Comparison of ENCODE assay signal across 8 cellular contexts in genomic region chr11:117814766-117815261, GRCh38. TPM values are rescaled to one million over a fixed set of nuclear protein-coding genes. Genes with fewer than 3 reads are reported as not detected.
DNase-seq lines count a peak whose midpoint lies in the region; ATAC-seq and TF ChIP-seq lines count a peak whose summit lies in the region.

No MANE protein-coding gene starts in this region.

- no peaks in the 10 kb centered on the region for H3K27me3 Mint-ChIP-seq in CD8-positive, alpha-beta memory T cell
- H3K27me3 Mint-ChIP-seq in IgD-negative memory B cell = peaks cover 1% of the 10 kb centered on the region
- peaks cover 1% of the 10 kb centered on the region for H3K27me3 Mint-ChIP-seq in T-helper 2 cell treated with Interferon-gamma antibody and Interleukin-4, amounts not matched to agents 5 μg/mL and 100 μg/mL, for 36 hours (ENCODE audit: low read depth)
- H3K27me3 Mint-ChIP-seq in stimulated activated naive CD8-positive, alpha-beta T cell treated with anti-CD3 and anti-CD28 coated beads, Interleukin-15, amount 100 ng/mL, for 72 hours = no peaks in the 10 kb centered on the region

- peaks cover 45% of the 10 kb centered on the region for H3K4me1 ChIP-seq in CD8-positive, alpha-beta memory T cell (ENCODE audit: insufficient read depth, low read length)
- H3K4me1 ChIP-seq in ascending aorta (no peaks in the 10 kb centered on the region), muscle layer of duodenum (ENCODE audit: control insufficient read depth in 1 of 2, insufficient read depth in 2 of 2, low read length in 2 of 2) (peaks cover 15 to 34% of the 10 kb centered on the region in 2 donors)

- peak overlapping the region; percentile 85 to 97 (median 94) for H3K27ac Mint-ChIP-seq in CD8-positive, alpha-beta memory T cell
- peak overlapping the region; percentile 97 to 99 (median 98) for H3K27ac Mint-ChIP-seq in IgD-negative memory B cell
- peak overlapping the region; percentile 94 for H3K27ac Mint-ChIP-seq in T-helper 2 cell treated with Interferon-gamma antibody and Interleukin-4, amounts not matched to agents 5 μg/mL and 100 μg/mL, for 36 hours
- H3K27ac Mint-ChIP-seq in stimulated activated naive CD8-positive, alpha-beta T cell treated with anti-CD3 and anti-CD28 coated beads, Interleukin-15, amount 100 ng/mL, for 72 hours = peak overlapping the region; percentile 96 to 99

- ATAC-seq in GM19467 (IDR thresholded peaks at IDR 0.05; ENCODE audit: unreplicated experiment) = peak; percentile 35
- peak; percentile 53 for ATAC-seq in stimulated activated naive CD8-positive, alpha-beta T cell treated with anti-CD3 and anti-CD28 coated beads, Interleukin-15, amount 100 ng/mL, for 72 hours

- H3K9me3 ChIP-seq in CD8-positive, alpha-beta memory T cell (ENCODE audit: low read length) = no peaks in the 10 kb centered on the region
- H3K9me3 ChIP-seq in ascending aorta = no peaks in the 10 kb centered on the region
- H3K9me3 ChIP-seq in muscle layer of duodenum (ENCODE audit: control insufficient read depth in 1 of 2, low read length in 2 of 2) = no peaks in the 10 kb centered on the region

- TF ChIP-seq CTCF in ascending aorta (IDR thresholded peaks at IDR 0.05) = no peak

- H3K36me3 Mint-ChIP-seq in CD8-positive, alpha-beta memory T cell = peaks cover 0 to under 1% (median 0%) of the 10 kb centered on the region in 3 donors
- H3K36me3 Mint-ChIP-seq in IgD-negative memory B cell = no peaks in the 10 kb centered on the region
- H3K36me3 Mint-ChIP-seq in T-helper 2 cell treated with Interferon-gamma antibody and Interleukin-4, amounts not matched to agents 5 μg/mL and 100 μg/mL, for 36 hours (ENCODE audit: low read depth) = no peaks in the 10 kb centered on the region

- peak overlapping the region; percentile 65 for H3K27ac ChIP-seq in CD8-positive, alpha-beta memory T cell (ENCODE audit: low read depth, low read length)
- H3K27ac ChIP-seq in ascending aorta (no peak overlapping the region), muscle layer of duodenum (ENCODE audit: low read length) (peak overlapping the region; percentile 68)

- CTCF ChIA-PET in CD8-positive, alpha-beta memory T cell (lab: Charles Lee) = interaction anchor here (1.1 to 15.2 kb wide), 7 partner anchors 9 to 389 kb away, joined by 3 to 255 read pairs (median 23); partner anchors contain the start of gene FXYD2

- intact Hi-C loops in ascending aorta (cut with DNase I) = loop anchor here (5.0 kb wide), 1 partner anchor 388 kb away; no protein-coding TSS in a partner anchor

- H3K27me3 ChIP-seq in CD8-positive, alpha-beta memory T cell (ENCODE audit: insufficient read depth, low read length, poor library complexity, severe bottlenecking) = no peaks in the 10 kb centered on the region
- H3K27me3 ChIP-seq in ascending aorta (no peaks in the 10 kb centered on the region), muscle layer of duodenum (ENCODE audit: low read depth, low read length) (no peaks in the 10 kb centered on the region)

- H3K9me3 Mint-ChIP-seq in CD8-positive, alpha-beta memory T cell = no peaks in the 10 kb centered on the region
- no peaks in the 10 kb centered on the region for H3K9me3 Mint-ChIP-seq in IgD-negative memory B cell
- no peaks in the 10 kb centered on the region for H3K9me3 Mint-ChIP-seq in T-helper 2 cell treated with Interferon-gamma antibody and Interleukin-4, amounts not matched to agents 5 μg/mL and 100 μg/mL, for 36 hours
- no peaks in the 10 kb centered on the region for H3K9me3 Mint-ChIP-seq in stimulated activated naive CD8-positive, alpha-beta T cell treated with anti-CD3 and anti-CD28 coated beads, Interleukin-15, amount 100 ng/mL, for 72 hours

- POLR2A ChIA-PET in CD8-positive, alpha-beta memory T cell (lab: Charles Lee) = interaction anchor here (0.8 to 1.6 kb wide), 6 partner anchors 9 to 238 kb away, joined by 3 to 8 read pairs (median 4); partner anchors contain the start of gene FXYD2

- H3K4me3 ChIP-seq in CD8-positive, alpha-beta memory T cell (ENCODE audit: low read length) = peak overlapping the region; percentile 13
- no peak overlapping the region for H3K4me3 ChIP-seq in ascending aorta
- H3K4me3 ChIP-seq in muscle layer of duodenum (ENCODE audit: low read depth in 1 of 2, low read length in 2 of 2) = no peak overlapping the region

- DNase-seq in CD8-positive, alpha-beta memory T cell = peak; percentile 71 to 93 (median 82)
- peak; percentile 51 for DNase-seq in T-helper 2 cell treated with Interferon-gamma antibody and Interleukin-4, amounts not matched to agents 5 μg/mL and 100 μg/mL, for 36 hours (ENCODE audit: low spot score)
- DNase-seq in ascending aorta (ENCODE audit: low spot score in 2 of 2) (peak; percentile 56 to 81), GM19238 (ENCODE audit: insufficient read length, low spot score) (no peak)
- peak; percentile 85 to 91 for DNase-seq in stimulated activated naive CD8-positive, alpha-beta T cell treated with anti-CD3 and anti-CD28 coated beads, Interleukin-15, amount 100 ng/mL, for 72 hours

- peaks cover 33 to 54% (median 43%) of the 10 kb centered on the region in 3 donors for H3K4me1 Mint-ChIP-seq in CD8-positive, alpha-beta memory T cell
- H3K4me1 Mint-ChIP-seq in IgD-negative memory B cell = peaks cover 28 to 34% (median 30%) of the 10 kb centered on the region in 3 donors
- peaks cover 47% of the 10 kb centered on the region for H3K4me1 Mint-ChIP-seq in T-helper 2 cell treated with Interferon-gamma antibody and Interleukin-4, amounts not matched to agents 5 μg/mL and 100 μg/mL, for 36 hours (ENCODE audit: low read depth)
- H3K4me1 Mint-ChIP-seq in stimulated activated naive CD8-positive, alpha-beta T cell treated with anti-CD3 and anti-CD28 coated beads, Interleukin-15, amount 100 ng/mL, for 72 hours = peaks cover 78% of the 10 kb centered on the region

- H3K4me3 Mint-ChIP-seq in CD8-positive, alpha-beta memory T cell = peak overlapping the region; percentile 0 to 89 (median 79)
- H3K4me3 Mint-ChIP-seq in IgD-negative memory B cell = peak overlapping the region; percentile 70 to 92 (median 86)
- H3K4me3 Mint-ChIP-seq in T-helper 2 cell treated with Interferon-gamma antibody and Interleukin-4, amounts not matched to agents 5 μg/mL and 100 μg/mL, for 36 hours = peak overlapping the region; percentile 75
- peak overlapping the region; percentile 91 to 96 for H3K4me3 Mint-ChIP-seq in stimulated activated naive CD8-positive, alpha-beta T cell treated with anti-CD3 and anti-CD28 coated beads, Interleukin-15, amount 100 ng/mL, for 72 hours

- no peaks in the 10 kb centered on the region for H3K36me3 ChIP-seq in CD8-positive, alpha-beta memory T cell (ENCODE audit: insufficient read depth, low read length)
- H3K36me3 ChIP-seq in ascending aorta (no peaks in the 10 kb centered on the region), muscle layer of duodenum (ENCODE audit: control insufficient read depth in 1 of 2, insufficient read depth in 2 of 2, low read length in 2 of 2) (no peaks in the 10 kb centered on the region)

RNA-seq across cellular contexts. Expression of gene FXYD2, which starts 9.7 kb away (rescaled TPM):
- 1 to 10 TPM; 5.4 to 8.0 TPM for total RNA-seq in CD8-positive, alpha-beta memory T cell
- polyA plus RNA-seq in CD8-positive, alpha-beta memory T cell = 67.9 TPM
- polyA plus RNA-seq in IgD-negative memory B cell = not detected
- total RNA-seq in ascending aorta = not detected

RNA-seq across cellular contexts. Expression of gene DSCAML1, which starts 17.8 kb away (rescaled TPM):
- under 1 TPM; 0.48 to 0.91 TPM for total RNA-seq in CD8-positive, alpha-beta memory T cell
- not detected for polyA plus RNA-seq in CD8-positive, alpha-beta memory T cell
- polyA plus RNA-seq in IgD-negative memory B cell = not detected
- not detected for total RNA-seq in ascending aorta

Comparison
In these comparisons a context has a peak if more than half of its experiments do, and no peak if none do; other contexts are left out.
1. H3K27ac ChIP-seq: peak in CD8-positive, alpha-beta memory T cell (single experiment) and muscle layer of duodenum (single experiment); none in ascending aorta (0 of 2).
2. Peak in every context shown above with its lines, with median percentiles within 50 percentile points of each other: H3K27ac Mint-ChIP-seq and H3K4me3 Mint-ChIP-seq.